Comparison of ENCODE assay signal across 17 cellular contexts in genomic region chr12:65944637-65945036, GRCh38.
DNase-seq lines count a peak whose midpoint lies in the region; FAIRE-seq and TF ChIP-seq lines count a peak whose summit lies in the region.
"Had no signal": no experiment of that assay in that cellular context is flagged by ENCODE, and none has a peak within 500 bp of the region (broad histone marks: within the 10 kb centered on the region; RNA-seq: fewer than 3 reads in every experiment).

No MANE protein-coding gene starts in this region.

- H3K4me3 Mint-ChIP-seq in HFFc6 (0 out of 2 replicates have a peak overlapping the region, but pooled peaks have one; percentile 29), astrocyte (ENCODE audit: unreplicated experiment) (no peak overlapping the region)
- H3K4me3 Mint-ChIP-seq: CD4-positive, alpha-beta memory T cell; IgD-negative memory B cell had no signal

- H3K79me2 ChIP-seq in astrocyte (ENCODE audit: insufficient read depth, low read length) (peaks cover 72% of the 10 kb centered on the region), smooth muscle cell (ENCODE audit: low read depth) (peaks cover 22% of the 10 kb centered on the region)

- H3K27me3 ChIP-seq in astrocyte (ENCODE audit: insufficient read depth, low read length) (no peaks in the 10 kb centered on the region), smooth muscle cell (ENCODE audit: low read depth) (no peaks in the 10 kb centered on the region)

- DNase-seq in HFFc6 (no peak), astrocyte (ENCODE audit: low read depth) (no peak), kidney tubule cell (ENCODE audit: low spot score) (peak; percentile 43), smooth muscle cell (lab: John Stamatoyannopoulos, UW; ENCODE audit: unreplicated experiment) (no peak), hepatic stellate cell (ENCODE audit: low spot score) (no peak), activated gamma-delta T cell (lab: John Stamatoyannopoulos, UW) (no peak), RKO (ENCODE audit: low spot score) (no peak)
- DNase-seq: CD4-positive, alpha-beta memory T cell; DMS79; NCI-H1417 treated with DMSO at 0.1 percent for 48 hours; NCI-H2029; NCI-H2171; NCI-H748 treated with DMSO at 0.1 percent for 48 hours had no signal

- no peaks in the 10 kb centered on the region for H3K9me3 Mint-ChIP-seq in HFFc6
- no peaks in the 10 kb centered on the region for H3K9me3 Mint-ChIP-seq in astrocyte (ENCODE audit: unreplicated experiment)
- H3K9me3 Mint-ChIP-seq: CD4-positive, alpha-beta memory T cell; IgD-negative memory B cell had no signal

- no peak overlapping the region for H3K4me2 ChIP-seq in astrocyte (ENCODE audit: low read length)
- no peak overlapping the region for H3K4me2 ChIP-seq in smooth muscle cell

- no peak overlapping the region for H2AFZ ChIP-seq in astrocyte (ENCODE audit: low read depth, low read length)
- H2AFZ ChIP-seq in smooth muscle cell (ENCODE audit: low read depth): no peak overlapping the region

- TF ChIP-seq CTCF in HFFc6 (IDR thresholded peaks at IDR 0.05) (no peak), astrocyte (IDR thresholded peaks at IDR 0.05; ENCODE audit: insufficient read depth, low read depth, low read length) (no peak), smooth muscle cell (IDR thresholded peaks at IDR 0.05; ENCODE audit: borderline replicate concordance, insufficient read depth, poor library complexity, severe bottlenecking) (no peak)

- H3K9ac ChIP-seq in astrocyte (ENCODE audit: low read length) (no peak overlapping the region), smooth muscle cell (ENCODE audit: low read depth) (no peak overlapping the region)

- H3K4me1 ChIP-seq in astrocyte (ENCODE audit: insufficient read depth, low read length) (peaks cover 46% of the 10 kb centered on the region), smooth muscle cell (ENCODE audit: low read depth) (peaks cover 25% of the 10 kb centered on the region)

- H3K27ac ChIP-seq in astrocyte (ENCODE audit: low read depth, low read length): no peak overlapping the region
- H3K27ac ChIP-seq in smooth muscle cell (ENCODE audit: low read depth): peak overlapping the region; percentile 96
- H3K27ac ChIP-seq: SK-N-MC had no signal

- peaks cover 100% of the 10 kb centered on the region for H3K4me1 Mint-ChIP-seq in HFFc6 (ENCODE audit: low read depth)
- H3K4me1 Mint-ChIP-seq in astrocyte (ENCODE audit: low read depth, unreplicated experiment): peaks cover 55% of the 10 kb centered on the region
- H3K4me1 Mint-ChIP-seq: CD4-positive, alpha-beta memory T cell; IgD-negative memory B cell had no signal

- H3K27me3 Mint-ChIP-seq in HFFc6 (ENCODE audit: insufficient read depth) (peaks cover 6% of the 10 kb centered on the region), astrocyte (ENCODE audit: low read depth, unreplicated experiment) (no peaks in the 10 kb centered on the region)

- H3K27ac Mint-ChIP-seq in HFFc6 (peak overlapping the region; percentile 96), astrocyte (ENCODE audit: unreplicated experiment) (no peak overlapping the region)
- H3K27ac Mint-ChIP-seq: CD4-positive, alpha-beta memory T cell; IgD-negative memory B cell had no signal

- WGBS in smooth muscle cell (ENCODE audit: low lambda C conversion rate): 89% methylated on average over 5 of the region's 5 CpGs

- H3K4me3 ChIP-seq in astrocyte (ENCODE audit: insufficient read depth, low read depth, low read length) (no peak overlapping the region), smooth muscle cell (no peak overlapping the region)
- H3K4me3 ChIP-seq: SK-N-MC had no signal

- H3K9me3 ChIP-seq in astrocyte (ENCODE audit: insufficient read depth, low read depth, low read length): no peaks in the 10 kb centered on the region
- H3K9me3 ChIP-seq in smooth muscle cell (replicated peaks; ENCODE audit: low read depth): no peaks in the 10 kb centered on the region

- H4K20me1 ChIP-seq in astrocyte (ENCODE audit: insufficient read depth, low read length) (peaks cover 21% of the 10 kb centered on the region), smooth muscle cell (ENCODE audit: low read depth) (no peaks in the 10 kb centered on the region)

- H3K36me3 Mint-ChIP-seq in HFFc6 (ENCODE audit: low read depth) (peaks cover 40% of the 10 kb centered on the region), astrocyte (ENCODE audit: low read depth, unreplicated experiment) (peaks cover 4% of the 10 kb centered on the region)
- H3K36me3 Mint-ChIP-seq: CD4-positive, alpha-beta memory T cell; IgD-negative memory B cell had no signal

- peaks cover 59% of the 10 kb centered on the region for H3F3A ChIP-seq in smooth muscle cell (ENCODE audit: low read depth)

- FAIRE-seq in astrocyte (lab: Jason Lieb, UNC): peak; percentile 37
- FAIRE-seq: H54, HTR-8/SVneo had no signal

- H3K36me3 ChIP-seq in astrocyte (ENCODE audit: insufficient read depth, low read length) (peaks cover 15% of the 10 kb centered on the region), smooth muscle cell (ENCODE audit: low read depth) (no peaks in the 10 kb centered on the region)
